1 cellular context compared by ENCODE assay signal in genomic region chr19:41206926-41207750, GRCh38.
TF ChIP-seq lines count a peak whose summit lies in the region.

No MANE protein-coding gene starts in this region.

TF ChIP-seq in K562, 482 proteins besides CTCF, POLR2A, EP300 and RAD21 (continued from another document and continues in another):
- TF ChIP-seq, protein P1, sequence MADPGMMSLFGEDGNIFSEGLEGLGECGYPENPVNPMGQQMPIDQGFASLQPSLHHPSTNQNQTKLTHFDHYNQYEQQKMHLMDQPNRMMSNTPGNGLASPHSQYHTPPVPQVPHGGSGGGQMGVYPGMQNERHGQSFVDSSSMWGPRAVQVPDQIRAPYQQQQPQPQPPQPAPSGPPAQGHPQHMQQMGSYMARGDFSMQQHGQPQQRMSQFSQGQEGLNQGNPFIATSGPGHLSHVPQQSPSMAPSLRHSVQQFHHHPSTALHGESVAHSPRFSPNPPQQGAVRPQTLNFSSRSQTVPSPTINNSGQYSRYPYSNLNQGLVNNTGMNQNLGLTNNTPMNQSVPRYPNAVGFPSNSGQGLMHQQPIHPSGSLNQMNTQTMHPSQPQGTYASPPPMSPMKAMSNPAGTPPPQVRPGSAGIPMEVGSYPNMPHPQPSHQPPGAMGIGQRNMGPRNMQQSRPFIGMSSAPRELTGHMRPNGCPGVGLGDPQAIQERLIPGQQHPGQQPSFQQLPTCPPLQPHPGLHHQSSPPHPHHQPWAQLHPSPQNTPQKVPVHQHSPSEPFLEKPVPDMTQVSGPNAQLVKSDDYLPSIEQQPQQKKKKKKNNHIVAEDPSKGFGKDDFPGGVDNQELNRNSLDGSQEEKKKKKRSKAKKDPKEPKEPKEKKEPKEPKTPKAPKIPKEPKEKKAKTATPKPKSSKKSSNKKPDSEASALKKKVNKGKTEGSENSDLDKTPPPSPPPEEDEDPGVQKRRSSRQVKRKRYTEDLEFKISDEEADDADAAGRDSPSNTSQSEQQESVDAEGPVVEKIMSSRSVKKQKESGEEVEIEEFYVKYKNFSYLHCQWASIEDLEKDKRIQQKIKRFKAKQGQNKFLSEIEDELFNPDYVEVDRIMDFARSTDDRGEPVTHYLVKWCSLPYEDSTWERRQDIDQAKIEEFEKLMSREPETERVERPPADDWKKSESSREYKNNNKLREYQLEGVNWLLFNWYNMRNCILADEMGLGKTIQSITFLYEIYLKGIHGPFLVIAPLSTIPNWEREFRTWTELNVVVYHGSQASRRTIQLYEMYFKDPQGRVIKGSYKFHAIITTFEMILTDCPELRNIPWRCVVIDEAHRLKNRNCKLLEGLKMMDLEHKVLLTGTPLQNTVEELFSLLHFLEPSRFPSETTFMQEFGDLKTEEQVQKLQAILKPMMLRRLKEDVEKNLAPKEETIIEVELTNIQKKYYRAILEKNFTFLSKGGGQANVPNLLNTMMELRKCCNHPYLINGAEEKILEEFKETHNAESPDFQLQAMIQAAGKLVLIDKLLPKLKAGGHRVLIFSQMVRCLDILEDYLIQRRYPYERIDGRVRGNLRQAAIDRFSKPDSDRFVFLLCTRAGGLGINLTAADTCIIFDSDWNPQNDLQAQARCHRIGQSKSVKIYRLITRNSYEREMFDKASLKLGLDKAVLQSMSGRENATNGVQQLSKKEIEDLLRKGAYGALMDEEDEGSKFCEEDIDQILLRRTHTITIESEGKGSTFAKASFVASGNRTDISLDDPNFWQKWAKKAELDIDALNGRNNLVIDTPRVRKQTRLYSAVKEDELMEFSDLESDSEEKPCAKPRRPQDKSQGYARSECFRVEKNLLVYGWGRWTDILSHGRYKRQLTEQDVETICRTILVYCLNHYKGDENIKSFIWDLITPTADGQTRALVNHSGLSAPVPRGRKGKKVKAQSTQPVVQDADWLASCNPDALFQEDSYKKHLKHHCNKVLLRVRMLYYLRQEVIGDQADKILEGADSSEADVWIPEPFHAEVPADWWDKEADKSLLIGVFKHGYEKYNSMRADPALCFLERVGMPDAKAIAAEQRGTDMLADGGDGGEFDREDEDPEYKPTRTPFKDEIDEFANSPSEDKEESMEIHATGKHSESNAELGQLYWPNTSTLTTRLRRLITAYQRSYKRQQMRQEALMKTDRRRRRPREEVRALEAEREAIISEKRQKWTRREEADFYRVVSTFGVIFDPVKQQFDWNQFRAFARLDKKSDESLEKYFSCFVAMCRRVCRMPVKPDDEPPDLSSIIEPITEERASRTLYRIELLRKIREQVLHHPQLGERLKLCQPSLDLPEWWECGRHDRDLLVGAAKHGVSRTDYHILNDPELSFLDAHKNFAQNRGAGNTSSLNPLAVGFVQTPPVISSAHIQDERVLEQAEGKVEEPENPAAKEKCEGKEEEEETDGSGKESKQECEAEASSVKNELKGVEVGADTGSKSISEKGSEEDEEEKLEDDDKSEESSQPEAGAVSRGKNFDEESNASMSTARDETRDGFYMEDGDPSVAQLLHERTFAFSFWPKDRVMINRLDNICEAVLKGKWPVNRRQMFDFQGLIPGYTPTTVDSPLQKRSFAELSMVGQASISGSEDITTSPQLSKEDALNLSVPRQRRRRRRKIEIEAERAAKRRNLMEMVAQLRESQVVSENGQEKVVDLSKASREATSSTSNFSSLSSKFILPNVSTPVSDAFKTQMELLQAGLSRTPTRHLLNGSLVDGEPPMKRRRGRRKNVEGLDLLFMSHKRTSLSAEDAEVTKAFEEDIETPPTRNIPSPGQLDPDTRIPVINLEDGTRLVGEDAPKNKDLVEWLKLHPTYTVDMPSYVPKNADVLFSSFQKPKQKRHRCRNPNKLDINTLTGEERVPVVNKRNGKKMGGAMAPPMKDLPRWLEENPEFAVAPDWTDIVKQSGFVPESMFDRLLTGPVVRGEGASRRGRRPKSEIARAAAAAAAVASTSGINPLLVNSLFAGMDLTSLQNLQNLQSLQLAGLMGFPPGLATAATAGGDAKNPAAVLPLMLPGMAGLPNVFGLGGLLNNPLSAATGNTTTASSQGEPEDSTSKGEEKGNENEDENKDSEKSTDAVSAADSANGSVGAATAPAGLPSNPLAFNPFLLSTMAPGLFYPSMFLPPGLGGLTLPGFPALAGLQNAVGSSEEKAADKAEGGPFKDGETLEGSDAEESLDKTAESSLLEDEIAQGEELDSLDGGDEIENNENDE (IDR thresholded peaks at IDR 0.05; ENCODE audit: low read depth, low read length), result no peak
- no peak for TF ChIP-seq TRIM28 (IDR thresholded peaks at IDR 0.05)
- no peak for TF ChIP-seq FOXM1 (IDR thresholded peaks at IDR 0.05; ENCODE audit: low read depth)
- no peak for TF ChIP-seq FOXM1 (CRISPR knock-in tag; IDR thresholded peaks at IDR 0.05; ENCODE audit: low read depth)
- no peak for TF ChIP-seq KLF10 (CRISPR knock-in tag; IDR thresholded peaks at IDR 0.05)
- no peak for TF ChIP-seq MBD2 (IDR thresholded peaks at IDR 0.05; ENCODE audit: borderline replicate concordance, low read depth)
- no peak for TF ChIP-seq GTF2F1 (IDR thresholded peaks at IDR 0.05; ENCODE audit: low read depth, low read length)
- TF ChIP-seq ILF3 (IDR thresholded peaks at IDR 0.05; ENCODE audit: borderline replicate concordance), result no peak
- TF ChIP-seq ZNF41 (CRISPR knock-in tag; conservative IDR thresholded peaks at IDR 0.05), result no peak
- no peak for TF ChIP-seq RBM25 (IDR thresholded peaks at IDR 0.05; ENCODE audit: low read depth, low read length, severe bottlenecking)
- no peak for TF ChIP-seq SFPQ (IDR thresholded peaks at IDR 0.05; ENCODE audit: low read depth, low read length)
- TF ChIP-seq, protein P2, sequence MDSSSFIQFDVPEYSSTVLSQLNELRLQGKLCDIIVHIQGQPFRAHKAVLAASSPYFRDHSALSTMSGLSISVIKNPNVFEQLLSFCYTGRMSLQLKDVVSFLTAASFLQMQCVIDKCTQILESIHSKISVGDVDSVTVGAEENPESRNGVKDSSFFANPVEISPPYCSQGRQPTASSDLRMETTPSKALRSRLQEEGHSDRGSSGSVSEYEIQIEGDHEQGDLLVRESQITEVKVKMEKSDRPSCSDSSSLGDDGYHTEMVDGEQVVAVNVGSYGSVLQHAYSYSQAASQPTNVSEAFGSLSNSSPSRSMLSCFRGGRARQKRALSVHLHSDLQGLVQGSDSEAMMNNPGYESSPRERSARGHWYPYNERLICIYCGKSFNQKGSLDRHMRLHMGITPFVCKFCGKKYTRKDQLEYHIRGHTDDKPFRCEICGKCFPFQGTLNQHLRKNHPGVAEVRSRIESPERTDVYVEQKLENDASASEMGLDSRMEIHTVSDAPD (CRISPR knock-in tag; IDR thresholded peaks at IDR 0.05), result no peak
- TF ChIP-seq, protein P3, sequence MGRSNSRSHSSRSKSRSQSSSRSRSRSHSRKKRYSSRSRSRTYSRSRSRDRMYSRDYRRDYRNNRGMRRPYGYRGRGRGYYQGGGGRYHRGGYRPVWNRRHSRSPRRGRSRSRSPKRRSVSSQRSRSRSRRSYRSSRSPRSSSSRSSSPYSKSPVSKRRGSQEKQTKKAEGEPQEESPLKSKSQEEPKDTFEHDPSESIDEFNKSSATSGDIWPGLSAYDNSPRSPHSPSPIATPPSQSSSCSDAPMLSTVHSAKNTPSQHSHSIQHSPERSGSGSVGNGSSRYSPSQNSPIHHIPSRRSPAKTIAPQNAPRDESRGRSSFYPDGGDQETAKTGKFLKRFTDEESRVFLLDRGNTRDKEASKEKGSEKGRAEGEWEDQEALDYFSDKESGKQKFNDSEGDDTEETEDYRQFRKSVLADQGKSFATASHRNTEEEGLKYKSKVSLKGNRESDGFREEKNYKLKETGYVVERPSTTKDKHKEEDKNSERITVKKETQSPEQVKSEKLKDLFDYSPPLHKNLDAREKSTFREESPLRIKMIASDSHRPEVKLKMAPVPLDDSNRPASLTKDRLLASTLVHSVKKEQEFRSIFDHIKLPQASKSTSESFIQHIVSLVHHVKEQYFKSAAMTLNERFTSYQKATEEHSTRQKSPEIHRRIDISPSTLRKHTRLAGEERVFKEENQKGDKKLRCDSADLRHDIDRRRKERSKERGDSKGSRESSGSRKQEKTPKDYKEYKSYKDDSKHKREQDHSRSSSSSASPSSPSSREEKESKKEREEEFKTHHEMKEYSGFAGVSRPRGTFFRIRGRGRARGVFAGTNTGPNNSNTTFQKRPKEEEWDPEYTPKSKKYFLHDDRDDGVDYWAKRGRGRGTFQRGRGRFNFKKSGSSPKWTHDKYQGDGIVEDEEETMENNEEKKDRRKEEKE (IDR thresholded peaks at IDR 0.05; ENCODE audit: borderline replicate concordance in 1 of 2, control insufficient read depth in 1 of 2, low read depth in 2 of 2, low read length in 1 of 2), result no peak
- no peak for TF ChIP-seq TAF15 (IDR thresholded peaks at IDR 0.05; ENCODE audit: low read depth, low read length)
- no peak for TF ChIP-seq CBX2 (IDR thresholded peaks at IDR 0.05; ENCODE audit: insufficient read depth, low read length, poor library complexity, severe bottlenecking)
- TF ChIP-seq CHD4 (IDR thresholded peaks at IDR 0.05; ENCODE audit: insufficient read depth, insufficient replicate concordance, low read depth, low read length, poor library complexity, severe bottlenecking), result no peak
- no peak for TF ChIP-seq CC2D1A (IDR thresholded peaks at IDR 0.05)
- no peak for TF ChIP-seq LCOR (CRISPR knock-in tag; IDR thresholded peaks at IDR 0.05)
- no peak for TF ChIP-seq KDM5B (IDR thresholded peaks at IDR 0.05; ENCODE audit: insufficient replicate concordance, low read depth, low read length)
- no peak for TF ChIP-seq ZNF445 (CRISPR knock-in tag; IDR thresholded peaks at IDR 0.05; ENCODE audit: low read depth)
- TF ChIP-seq, protein P4, sequence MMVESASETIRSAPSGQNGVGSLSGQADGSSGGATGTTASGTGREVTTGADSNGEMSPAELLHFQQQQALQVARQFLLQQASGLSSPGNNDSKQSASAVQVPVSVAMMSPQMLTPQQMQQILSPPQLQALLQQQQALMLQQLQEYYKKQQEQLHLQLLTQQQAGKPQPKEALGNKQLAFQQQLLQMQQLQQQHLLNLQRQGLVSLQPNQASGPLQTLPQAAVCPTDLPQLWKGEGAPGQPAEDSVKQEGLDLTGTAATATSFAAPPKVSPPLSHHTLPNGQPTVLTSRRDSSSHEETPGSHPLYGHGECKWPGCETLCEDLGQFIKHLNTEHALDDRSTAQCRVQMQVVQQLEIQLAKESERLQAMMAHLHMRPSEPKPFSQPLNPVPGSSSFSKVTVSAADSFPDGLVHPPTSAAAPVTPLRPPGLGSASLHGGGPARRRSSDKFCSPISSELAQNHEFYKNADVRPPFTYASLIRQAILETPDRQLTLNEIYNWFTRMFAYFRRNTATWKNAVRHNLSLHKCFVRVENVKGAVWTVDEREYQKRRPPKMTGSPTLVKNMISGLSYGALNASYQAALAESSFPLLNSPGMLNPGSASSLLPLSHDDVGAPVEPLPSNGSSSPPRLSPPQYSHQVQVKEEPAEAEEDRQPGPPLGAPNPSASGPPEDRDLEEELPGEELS (CRISPR knock-in tag; IDR thresholded peaks at IDR 0.05; ENCODE audit: borderline replicate concordance), result no peak
- TF ChIP-seq ZNF124 (CRISPR knock-in tag; IDR thresholded peaks at IDR 0.05), result no peak
- TF ChIP-seq HOMEZ (CRISPR knock-in tag; IDR thresholded peaks at IDR 0.05), result no peak
- TF ChIP-seq, protein P5, sequence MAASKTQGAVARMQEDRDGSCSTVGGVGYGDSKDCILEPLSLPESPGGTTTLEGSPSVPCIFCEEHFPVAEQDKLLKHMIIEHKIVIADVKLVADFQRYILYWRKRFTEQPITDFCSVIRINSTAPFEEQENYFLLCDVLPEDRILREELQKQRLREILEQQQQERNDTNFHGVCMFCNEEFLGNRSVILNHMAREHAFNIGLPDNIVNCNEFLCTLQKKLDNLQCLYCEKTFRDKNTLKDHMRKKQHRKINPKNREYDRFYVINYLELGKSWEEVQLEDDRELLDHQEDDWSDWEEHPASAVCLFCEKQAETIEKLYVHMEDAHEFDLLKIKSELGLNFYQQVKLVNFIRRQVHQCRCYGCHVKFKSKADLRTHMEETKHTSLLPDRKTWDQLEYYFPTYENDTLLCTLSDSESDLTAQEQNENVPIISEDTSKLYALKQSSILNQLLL (CRISPR knock-in tag; IDR thresholded peaks at IDR 0.05; ENCODE audit: borderline replicate concordance), result no peak
- TF ChIP-seq ZNF778 (CRISPR knock-in tag; IDR thresholded peaks at IDR 0.05), result no peak
- TF ChIP-seq NRF1 (conservative IDR thresholded peaks at IDR 0.05 in 1 of 2, IDR thresholded peaks at IDR 0.05 in 1 of 2), result 0 out of 4 replicates have a peak, but pooled peaks of 1 of the 2 experiments have one; percentile 32
- no peak for TF ChIP-seq CREB1 (IDR thresholded peaks at IDR 0.05)
- peak; percentile 25; the same call in 1 of the 2 replicates for TF ChIP-seq CREB1 (CRISPR knock-in tag; IDR thresholded peaks at IDR 0.05)
- no peak for TF ChIP-seq NCOA6 (IDR thresholded peaks at IDR 0.05)
- no peak for TF ChIP-seq SOX6 (IDR thresholded peaks at IDR 0.05)
- TF ChIP-seq KAT2B (IDR thresholded peaks at IDR 0.05; ENCODE audit: low read depth, low read length), result no peak
- TF ChIP-seq ZNF644 (tag; IDR thresholded peaks at IDR 0.05; ENCODE audit: low read depth), result no peak
- TF ChIP-seq, protein P6, sequence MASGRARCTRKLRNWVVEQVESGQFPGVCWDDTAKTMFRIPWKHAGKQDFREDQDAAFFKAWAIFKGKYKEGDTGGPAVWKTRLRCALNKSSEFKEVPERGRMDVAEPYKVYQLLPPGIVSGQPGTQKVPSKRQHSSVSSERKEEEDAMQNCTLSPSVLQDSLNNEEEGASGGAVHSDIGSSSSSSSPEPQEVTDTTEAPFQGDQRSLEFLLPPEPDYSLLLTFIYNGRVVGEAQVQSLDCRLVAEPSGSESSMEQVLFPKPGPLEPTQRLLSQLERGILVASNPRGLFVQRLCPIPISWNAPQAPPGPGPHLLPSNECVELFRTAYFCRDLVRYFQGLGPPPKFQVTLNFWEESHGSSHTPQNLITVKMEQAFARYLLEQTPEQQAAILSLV (tag; IDR thresholded peaks at IDR 0.05), result no peak
- no peak for TF ChIP-seq EZH2 (IDR thresholded peaks at IDR 0.05; ENCODE audit: borderline replicate concordance, low read depth, low read length)
- no peak for TF ChIP-seq ZFP1 (CRISPR knock-in tag; IDR thresholded peaks at IDR 0.05)
- no peak for TF ChIP-seq BRCA1 (IDR thresholded peaks at IDR 0.05)
- no peak for TF ChIP-seq BRCA1 (CRISPR knock-in tag; IDR thresholded peaks at IDR 0.05)
- TF ChIP-seq POLR2AphosphoS2 (IDR thresholded peaks at IDR 0.05; ENCODE audit: low read length), result no peak
